15 cellular contexts compared by ENCODE assay signal in genomic region chr4:144507309-144508101, GRCh38.
"Had no signal": no experiment of that assay in that cellular context is flagged by ENCODE, and none has a peak within 500 bp of the region (broad histone marks: within the 10 kb centered on the region; RNA-seq: fewer than 3 reads in every experiment).

No MANE protein-coding gene starts in this region.

- FAIRE-seq: small intestine, urothelium cell line had no signal

- ATAC-seq: activated T-helper 17 cell treated with anti-CD3 and anti-CD28 coated beads, Interleukin-2, amount 50 U/mL, for 72 hours; gastroesophageal sphincter; left cardiac atrium; lower lobe of right lung; mucosa of descending colon; naive thymus-derived CD8-positive, alpha-beta T cell had no signal

- H3K4me3 ChIP-seq: esophagus muscularis mucosa, gastroesophageal sphincter, lower lobe of right lung, mucosa of descending colon, right atrium auricular region, stomach, thoracic aorta had no signal

- DNase-seq: activated B cell treated with CpG ODN at 0.5 μM for 24 hours; activated CD4-positive, alpha-beta T cell treated with anti-CD3 and anti-CD28 coated beads, Interleukin-2, amount 10 ng/mL, durations not matched to agents 24 days and 14 days; activated naive CD4-positive, alpha-beta T cell treated with anti-CD3 and anti-CD28 coated beads for 36 hours; left cardiac atrium; lower lobe of right lung; mucosa of descending colon; naive thymus-derived CD8-positive, alpha-beta T cell; small intestine; stomach had no signal
